Comparison of ENCODE assay signal across 1 cellular context in genomic region chr7:30136743-30137485, GRCh38.
TF ChIP-seq lines count a peak whose summit lies in the region.

No MANE protein-coding gene starts in this region.

TF ChIP-seq in GM23338, 12 proteins besides CTCF, POLR2A, EP300 and RAD21 (continued from another document):
- TF ChIP-seq ZNF462 (CRISPR knock-in tag; IDR thresholded peaks at IDR 0.05): no peak
- TF ChIP-seq EZH2 (IDR thresholded peaks at IDR 0.05; ENCODE audit: low read depth, unreplicated experiment): peak; percentile 37
- no peak for TF ChIP-seq ETS1 (IDR thresholded peaks at IDR 0.05)
- TF ChIP-seq ZNF331 (CRISPR knock-in tag; IDR thresholded peaks at IDR 0.05; ENCODE audit: low read depth): no peak
